8 cellular contexts compared by ENCODE assay signal in the genomic region with DNA sequence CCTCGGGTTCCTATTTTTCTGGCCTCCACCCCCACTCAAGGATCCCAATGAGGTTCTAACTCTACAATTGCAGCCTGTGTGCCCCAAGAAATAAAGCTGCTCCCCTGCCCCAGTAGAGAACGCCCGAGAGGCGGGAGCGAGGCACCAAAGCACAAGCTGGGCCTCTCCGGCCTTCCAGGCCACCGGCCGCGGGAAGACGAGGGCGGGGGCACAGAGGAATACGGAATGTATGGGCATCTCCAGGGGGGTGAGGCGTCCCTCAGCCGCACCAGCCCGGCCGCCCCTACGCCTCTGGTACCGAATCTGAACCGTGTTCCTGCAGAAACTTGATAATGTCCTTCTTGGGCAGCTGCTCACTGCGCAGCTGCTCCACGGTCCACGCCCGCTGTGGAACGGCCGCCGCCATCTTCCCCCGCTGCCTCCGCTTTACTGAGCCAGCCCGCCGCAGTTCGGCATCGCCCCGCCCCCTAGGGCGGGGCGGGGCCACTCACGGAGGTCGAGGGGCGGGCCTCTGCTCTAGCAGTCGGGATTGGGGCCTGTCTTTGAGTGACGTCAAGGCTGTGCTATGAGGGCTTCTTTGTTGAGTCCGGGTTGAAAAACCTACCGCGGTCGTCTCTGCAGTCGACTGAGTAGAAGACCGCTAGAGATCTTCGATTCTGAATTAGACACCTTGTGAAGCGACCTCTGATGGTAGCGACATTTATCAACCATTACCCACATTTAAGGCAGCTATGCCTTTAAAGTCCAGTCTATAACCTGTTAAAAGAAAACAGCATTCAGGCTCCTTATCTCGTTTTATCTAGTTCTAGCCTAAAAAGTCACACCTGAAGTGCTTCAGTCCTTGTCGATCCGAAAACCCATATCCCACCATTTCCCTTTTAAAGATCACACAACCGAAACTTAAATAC.
DNase-seq lines count a peak whose midpoint lies in the region; ATAC-seq and FAIRE-seq lines count a peak whose summit lies in the region.

TSS of gene FKBP3 (minus strand) at position 431 of the 908 bp plus-strand sequence. CDS start at position 406, 25 bp downstream.

- H3K4me3 Mint-ChIP-seq in central memory CD8-positive, alpha-beta T cell, result peak within 1 kb of the TSS; percentile 98

- ATAC-seq in GM18909 (IDR thresholded peaks at IDR 0.05; ENCODE audit: poor library complexity, unreplicated experiment), result peak; percentile 91
- peak; percentile 89 for ATAC-seq in HG03196 (IDR thresholded peaks at IDR 0.05; ENCODE audit: unreplicated experiment)
- ATAC-seq in central memory CD8-positive, alpha-beta T cell (replicated peaks; ENCODE audit: extremely low read depth, poor library complexity, severe bottlenecking), result peak; percentile 96

- DNase-seq in AG08396 (ENCODE audit: low spot score), result peak; percentile 98
- DNase-seq in NCI-H345 (lab: John Stamatoyannopoulos, UW), result peak; percentile 99
- DNase-seq in activated CD4-positive, CD25-positive, alpha-beta regulatory T cell (lab: John Stamatoyannopoulos, UW), result peak; percentile 84 to 91 (median 89)
- peak; percentile 77 to 90 for DNase-seq in central memory CD8-positive, alpha-beta T cell (ENCODE audit: low spot score in 2 of 2)
- peak; percentile 87 to 92 (median 91) for DNase-seq in stimulated activated CD4-positive, alpha-beta T cell treated with anti-CD3 and anti-CD28 coated beads, Interleukin-12 subunit alpha, Interleukin-12 subunit beta, amount 100 ng/mL, for 48 hours (ENCODE audit: low read depth in 2 of 3, low spot score in 1 of 3)

- peak; percentile 95 for FAIRE-seq in islet of Langerhans (lab: Jason Lieb, UNC)

- H3K4me1 Mint-ChIP-seq in central memory CD8-positive, alpha-beta T cell, result peaks cover 34% of the 10 kb centered on the region

- H3K9me3 Mint-ChIP-seq in central memory CD8-positive, alpha-beta T cell, result no peaks in the 10 kb centered on the region

- peaks cover 21% of the 10 kb centered on the region for H3K36me3 Mint-ChIP-seq in central memory CD8-positive, alpha-beta T cell (ENCODE audit: insufficient read depth)

- H3K27me3 Mint-ChIP-seq in central memory CD8-positive, alpha-beta T cell, result no peaks in the 10 kb centered on the region

- peak within 1 kb of the TSS; percentile 98 for H3K27ac Mint-ChIP-seq in central memory CD8-positive, alpha-beta T cell (ENCODE audit: low read depth)

Comparison
In these comparisons a context has a peak if more than half of its experiments do, and no peak if none do; other contexts are left out.
1. Peak in every context shown above with its lines: DNase-seq and ATAC-seq.